8 cellular contexts compared by ENCODE assay signal in the genomic region with DNA sequence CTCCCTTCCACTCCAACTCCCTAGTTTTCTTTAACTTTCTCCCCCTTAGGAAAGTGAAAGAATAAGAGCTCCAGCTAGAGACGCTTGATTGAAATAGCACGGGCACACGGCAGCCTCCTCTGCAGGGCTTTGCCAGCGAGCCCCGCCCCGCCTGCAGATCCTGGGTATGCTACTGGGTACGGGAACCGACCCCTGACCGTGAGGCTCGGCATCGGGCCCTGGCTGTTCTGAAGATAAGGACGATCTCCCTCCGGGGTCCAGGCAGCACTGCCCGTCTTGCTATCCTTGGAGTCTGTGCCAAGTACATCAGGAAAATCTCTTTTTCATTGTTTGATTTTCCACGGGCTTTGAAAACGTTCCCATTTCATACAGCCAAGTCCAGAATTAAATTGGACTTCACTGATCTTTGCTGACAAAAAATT.
A peak's percentile ranks its signal among the peaks of the same experiment; 100 is the strongest.
DNase-seq lines count a peak whose midpoint lies in the region; ATAC-seq and TF ChIP-seq lines count a peak whose summit lies in the region.

No MANE protein-coding gene starts in this region.

- H3K4me3 ChIP-seq in GM12865 (ENCODE audit: low read depth, low read length): peak overlapping the region; percentile 55
- peak overlapping the region; percentile 32 for H3K4me3 ChIP-seq in endodermal cell (ENCODE audit: low read length)
- no peak overlapping the region for H3K4me3 ChIP-seq in mesendoderm (ENCODE audit: low read length)

- ATAC-seq in stimulated activated memory B cell treated with anti-CD40 and anti-IgM and Interleukin-4, amounts not matched to agents 10 μg/mL and 1 μg/mL and 100 μg/mL, for 72 hours: peak; percentile 69
- ATAC-seq in HG03175 (IDR thresholded peaks at IDR 0.05; ENCODE audit: unreplicated experiment) (no peak), GM21367 (IDR thresholded peaks at IDR 0.05; ENCODE audit: unreplicated experiment) (no peak)

- H3K36me3 ChIP-seq in endodermal cell (ENCODE audit: control insufficient read depth, insufficient read depth, low read length): no peaks in the 10 kb centered on the region
- H3K36me3 ChIP-seq in mesendoderm (ENCODE audit: control insufficient read depth, insufficient read depth, low read length): no peaks in the 10 kb centered on the region

- peaks cover 37% of the 10 kb centered on the region for H3K27me3 ChIP-seq in endodermal cell (ENCODE audit: control insufficient read depth, insufficient read depth, low read length, poor library complexity, severe bottlenecking)
- no peaks in the 10 kb centered on the region for H3K27me3 ChIP-seq in mesendoderm (ENCODE audit: insufficient read depth, low read length, poor library complexity)

- H3K27ac Mint-ChIP-seq in endodermal cell: no peak overlapping the region
- H3K27ac Mint-ChIP-seq in stimulated activated memory B cell treated with anti-CD40 and anti-IgM and Interleukin-4, amounts not matched to agents 10 μg/mL and 1 μg/mL and 100 μg/mL, for 72 hours: no peak overlapping the region

- peak overlapping the region; percentile 46 for H3K4me3 Mint-ChIP-seq in endodermal cell
- H3K4me3 Mint-ChIP-seq in stimulated activated memory B cell treated with anti-CD40 and anti-IgM and Interleukin-4, amounts not matched to agents 10 μg/mL and 1 μg/mL and 100 μg/mL, for 72 hours: peak overlapping the region; percentile 78

- H3K4me1 Mint-ChIP-seq in endodermal cell: peaks cover 11% of the 10 kb centered on the region
- peaks cover 14% of the 10 kb centered on the region for H3K4me1 Mint-ChIP-seq in stimulated activated memory B cell treated with anti-CD40 and anti-IgM and Interleukin-4, amounts not matched to agents 10 μg/mL and 1 μg/mL and 100 μg/mL, for 72 hours

- no peak overlapping the region for H2BK120ac ChIP-seq in mesendoderm (ENCODE audit: low read depth, low read length)

- no peak overlapping the region for H4K8ac ChIP-seq in mesendoderm (ENCODE audit: low read depth, low read length)

- H2BK5ac ChIP-seq in mesendoderm (ENCODE audit: low read length): no peak overlapping the region

- H2AK5ac ChIP-seq in mesendoderm (ENCODE audit: low read length): no peak overlapping the region

- WGBS in endodermal cell (ENCODE audit: insufficient coverage in 1 of 2, insufficient read length in 1 of 2), 2 experiments: 20 to 34% methylated on average over 13 to 16 of the region's 16 CpGs
- WGBS in mesendoderm (ENCODE audit: extremely low coverage, insufficient coverage, low lambda C conversion rate): no CpG with 5 or more reads among the region's 16 CpGs

- no peaks in the 10 kb centered on the region for H3K9me3 ChIP-seq in endodermal cell (ENCODE audit: control insufficient read depth, low read length)

- H3K27ac ChIP-seq in endodermal cell (ENCODE audit: low read depth, low read length) (no peak overlapping the region), mesendoderm (ENCODE audit: low read depth, low read length) (no peak overlapping the region)

- no peaks in the 10 kb centered on the region for H3K79me2 ChIP-seq in mesendoderm (ENCODE audit: control insufficient read depth, insufficient read depth, low read length)

- no peak overlapping the region for H3K23ac ChIP-seq in mesendoderm (ENCODE audit: low read length)

- H3K56ac ChIP-seq in mesendoderm (ENCODE audit: low read length): peak overlapping the region; percentile 47

- no peak for TF ChIP-seq CTCF in GM12865 (IDR thresholded peaks at IDR 0.05; ENCODE audit: insufficient read depth, low read depth, low read length, missing control alignments)
- no peak for TF ChIP-seq CTCF in endodermal cell (conservative IDR thresholded peaks at IDR 0.05)

- no peaks in the 10 kb centered on the region for H3K9me3 Mint-ChIP-seq in endodermal cell
- H3K9me3 Mint-ChIP-seq in stimulated activated memory B cell treated with anti-CD40 and anti-IgM and Interleukin-4, amounts not matched to agents 10 μg/mL and 1 μg/mL and 100 μg/mL, for 72 hours: no peaks in the 10 kb centered on the region

- no peaks in the 10 kb centered on the region for H3K79me1 ChIP-seq in mesendoderm (ENCODE audit: low read length)

- H3K4ac ChIP-seq in mesendoderm (ENCODE audit: low read depth, low read length): no peak overlapping the region

- H3K4me1 ChIP-seq in endodermal cell (ENCODE audit: control insufficient read depth, insufficient read depth, low read length) (no peaks in the 10 kb centered on the region), mesendoderm (ENCODE audit: control insufficient read depth, low read depth, low read length) (no peaks in the 10 kb centered on the region)

- DNase-seq in GM12865 (ENCODE audit: low read depth) (peak; percentile 15), NCI-H2107 treated with DMSO at 0.1 percent for 48 hours (lab: John Stamatoyannopoulos, UW; ENCODE audit: unreplicated experiment) (peak; percentile 76), endodermal cell (peak; percentile 78), mesendoderm (peak; percentile 57)
- DNase-seq in activated CD4-positive, alpha-beta T cell treated with anti-CD3 and anti-CD28 coated beads, Interleukin-2, amount 50 U/mL, for 1 hour: peak; percentile 13

- peaks cover 61% of the 10 kb centered on the region for H3K27me3 Mint-ChIP-seq in endodermal cell (ENCODE audit: insufficient read depth)
- H3K27me3 Mint-ChIP-seq in stimulated activated memory B cell treated with anti-CD40 and anti-IgM and Interleukin-4, amounts not matched to agents 10 μg/mL and 1 μg/mL and 100 μg/mL, for 72 hours: peaks cover 45% of the 10 kb centered on the region

- no peak overlapping the region for H4K5ac ChIP-seq in mesendoderm (ENCODE audit: low read length)

- no peak overlapping the region for H2BK15ac ChIP-seq in mesendoderm (replicated peaks; ENCODE audit: low read depth)

- H3K9ac ChIP-seq in endodermal cell (ENCODE audit: extremely low read depth, low read length, poor library complexity, severe bottlenecking): no peak overlapping the region
- no peak overlapping the region for H3K9ac ChIP-seq in mesendoderm (ENCODE audit: low read length)

- no peak overlapping the region for H3K4me2 ChIP-seq in mesendoderm (ENCODE audit: low read length)

- no peaks in the 10 kb centered on the region for H3K36me3 Mint-ChIP-seq in endodermal cell (ENCODE audit: low read depth)
- H3K36me3 Mint-ChIP-seq in stimulated activated memory B cell treated with anti-CD40 and anti-IgM and Interleukin-4, amounts not matched to agents 10 μg/mL and 1 μg/mL and 100 μg/mL, for 72 hours: no peaks in the 10 kb centered on the region

- no peak overlapping the region for H3K18ac ChIP-seq in mesendoderm (ENCODE audit: low read length)

Comparison
In these comparisons a context has a peak if more than half of its experiments do, and no peak if none do; other contexts are left out.
1. DNase-seq: peak in every context shown above with its lines; median percentile 78 in endodermal cell; 76 in NCI-H2107 treated with DMSO at 0.1 percent for 48 hours; 57 in mesendoderm; 15 in GM12865; 13 in activated CD4-positive, alpha-beta T cell treated with anti-CD3 and anti-CD28 coated beads, Interleukin-2, amount 50 U/mL, for 1 hour.